In the genomic region with DNA sequence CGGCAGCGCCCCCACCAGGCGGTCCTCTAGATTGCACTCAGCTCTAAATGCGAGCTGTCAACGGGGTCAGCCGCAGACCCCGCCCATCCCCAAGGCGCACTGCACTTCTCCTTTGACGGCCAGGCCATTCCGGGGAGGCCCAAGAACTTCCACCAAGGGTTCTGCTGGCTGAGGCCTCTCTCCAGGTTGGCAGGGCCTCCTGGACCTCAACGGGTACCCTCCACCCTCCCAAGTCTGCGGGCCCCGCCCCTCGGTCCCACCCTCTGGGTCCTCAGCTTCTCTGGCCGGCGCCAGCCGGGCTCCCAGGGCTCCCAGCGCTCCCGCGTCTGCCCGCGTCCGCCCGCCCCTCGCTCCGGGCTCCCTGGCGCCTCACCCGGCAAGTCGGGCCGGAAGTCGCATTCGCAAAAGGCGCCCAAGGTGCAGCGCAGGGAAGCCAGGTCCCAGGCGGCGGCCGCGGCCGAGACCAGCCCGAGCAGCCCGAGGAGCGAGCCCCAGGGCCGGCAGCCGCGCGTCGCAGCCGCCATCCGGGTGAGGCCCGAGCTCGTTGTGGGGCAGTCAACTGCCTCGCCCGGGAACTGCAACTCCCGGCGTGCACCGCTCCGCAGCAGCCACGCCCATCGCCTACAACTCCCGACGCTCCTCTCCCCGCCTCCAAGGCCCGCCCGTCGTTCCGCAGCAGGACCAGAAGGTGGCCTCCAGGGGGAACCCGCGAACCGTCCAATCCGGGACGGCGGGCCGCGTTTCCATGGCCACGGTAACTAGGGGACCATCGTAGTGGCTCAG, we compare ENCODE assay signal across 8 cellular contexts. TPM values are rescaled to one million over a fixed set of nuclear protein-coding genes. Genes with fewer than 3 reads are reported as not detected.
A peak's percentile ranks its signal among the peaks of the same experiment; 100 is the strongest.
DNase-seq lines count a peak whose midpoint lies in the region; ATAC-seq, FAIRE-seq and TF ChIP-seq lines count a peak whose summit lies in the region.

TSS of gene TOR2A (minus strand) at position 548 of the 783 bp plus-strand sequence. CDS start at position 524, 24 bp downstream.

- no peaks in the 10 kb centered on the region for H3K9me2 ChIP-seq in Karpas-422 (replicated peaks; ENCODE audit: insufficient read depth, low read length)

- H3K4me3 Mint-ChIP-seq in activated T-cell treated with anti-CD3 and anti-CD28 coated beads, Interleukin-2, amount 50 U/mL, for 72 hours = peak within 1 kb of the TSS; percentile 80 to 87
- H3K4me3 Mint-ChIP-seq in naive B cell = peak within 1 kb of the TSS; percentile 74 to 99 (median 93)
- peak within 1 kb of the TSS; percentile 77 for H3K4me3 Mint-ChIP-seq in stimulated activated memory B cell treated with anti-CD40 and anti-IgM and Interleukin-4, amounts not matched to agents 10 μg/mL and 1 μg/mL and 100 μg/mL, for 72 hours

- H2AFZ ChIP-seq in Karpas-422 (ENCODE audit: low read length) = peak within 1 kb of the TSS; percentile 97; the same call in 1 of the 2 replicates

- peak; percentile 100 for DNase-seq in Daoy (ENCODE audit: low read depth)
- DNase-seq in Karpas-422 = peak; percentile 99
- peak; percentile 93 for DNase-seq in RCC 7860 (ENCODE audit: low spot score)
- DNase-seq in activated T-cell treated with anti-CD3 and anti-CD28 coated beads, Interleukin-2, amount 50 U/mL, for 72 hours = peak; percentile 98 to 99
- DNase-seq in esophagus squamous epithelium (lab: John Stamatoyannopoulos, UW) = peak; percentile 69
- peak; percentile 99 for DNase-seq in naive B cell

- H3K27me3 ChIP-seq in Karpas-422 (ENCODE audit: low read length) = no peaks in the 10 kb centered on the region
- H3K27me3 ChIP-seq in esophagus squamous epithelium = no peaks in the 10 kb centered on the region

- TF ChIP-seq POLR2A in esophagus squamous epithelium (IDR thresholded peaks at IDR 0.05) = peak in 3 of 4 donors; percentile 30 to 94 (median 91)

- H3K27ac Mint-ChIP-seq in activated T-cell treated with anti-CD3 and anti-CD28 coated beads, Interleukin-2, amount 50 U/mL, for 72 hours = peak within 1 kb of the TSS; percentile 80
- H3K27ac Mint-ChIP-seq in naive B cell = peak within 1 kb of the TSS; percentile 89 to 99 (median 95)
- peak within 1 kb of the TSS; percentile 20 for H3K27ac Mint-ChIP-seq in stimulated activated memory B cell treated with anti-CD40 and anti-IgM and Interleukin-4, amounts not matched to agents 10 μg/mL and 1 μg/mL and 100 μg/mL, for 72 hours

- H3K9me3 ChIP-seq in Karpas-422 (ENCODE audit: low read length) = no peaks in the 10 kb centered on the region
- no peaks in the 10 kb centered on the region for H3K9me3 ChIP-seq in esophagus squamous epithelium

- FAIRE-seq in RCC 7860 (lab: Jason Lieb, UNC) = peak; percentile 75

- peak within 1 kb of the TSS; percentile 95 for H3K4me2 ChIP-seq in Karpas-422 (ENCODE audit: low read depth, low read length, poor library complexity, severe bottlenecking)

- ATAC-seq in GM21825 (IDR thresholded peaks at IDR 0.05; ENCODE audit: unreplicated experiment) (peak; percentile 86), naive B cell (ENCODE audit: low read depth in 2 of 2) (peak; percentile 88 to 90)
- ATAC-seq in activated T-cell treated with anti-CD3 and anti-CD28 coated beads, Interleukin-2, amount 50 U/mL, for 72 hours (replicated peaks in 1 of 2) = peak; percentile 91 to 92
- ATAC-seq in stimulated activated memory B cell treated with anti-CD40 and anti-IgM and Interleukin-4, amounts not matched to agents 10 μg/mL and 1 μg/mL and 100 μg/mL, for 72 hours = peak; percentile 97

- no peaks in the 10 kb centered on the region for H3K27me3 Mint-ChIP-seq in activated T-cell treated with anti-CD3 and anti-CD28 coated beads, Interleukin-2, amount 50 U/mL, for 72 hours (ENCODE audit: low read depth)
- H3K27me3 Mint-ChIP-seq in naive B cell = no peaks in the 10 kb centered on the region
- H3K27me3 Mint-ChIP-seq in stimulated activated memory B cell treated with anti-CD40 and anti-IgM and Interleukin-4, amounts not matched to agents 10 μg/mL and 1 μg/mL and 100 μg/mL, for 72 hours = no peaks in the 10 kb centered on the region

- intact Hi-C loops in esophagus squamous epithelium (cut with DNase I) = loop anchor here (5.0 to 10.0 kb wide), 4 partner anchors 47 to 187 kb away; partner anchors contain the start of gene AK1

- H3K27ac ChIP-seq in Karpas-422 (ENCODE audit: low read length) (peak within 1 kb of the TSS; percentile 51), esophagus squamous epithelium (peak within 1 kb of the TSS; percentile 92 to 98 (median 93))

- no peaks in the 10 kb centered on the region for H4K20me1 ChIP-seq in Karpas-422 (ENCODE audit: insufficient read depth, low read depth, low read length)

- peak; percentile 88 to 99 (median 98) for TF ChIP-seq CTCF in esophagus squamous epithelium (IDR thresholded peaks at IDR 0.05)

- peaks cover 10% of the 10 kb centered on the region for H3K4me1 Mint-ChIP-seq in activated T-cell treated with anti-CD3 and anti-CD28 coated beads, Interleukin-2, amount 50 U/mL, for 72 hours (ENCODE audit: low read depth)
- H3K4me1 Mint-ChIP-seq in naive B cell = peaks cover 9 to 18% (median 10%) of the 10 kb centered on the region in 3 donors
- peaks cover 11% of the 10 kb centered on the region for H3K4me1 Mint-ChIP-seq in stimulated activated memory B cell treated with anti-CD40 and anti-IgM and Interleukin-4, amounts not matched to agents 10 μg/mL and 1 μg/mL and 100 μg/mL, for 72 hours

- peaks cover 0 to 7% of the 10 kb centered on the region in 2 donors for H3K36me3 Mint-ChIP-seq in activated T-cell treated with anti-CD3 and anti-CD28 coated beads, Interleukin-2, amount 50 U/mL, for 72 hours (ENCODE audit: insufficient read depth in 2 of 2)
- no peaks in the 10 kb centered on the region for H3K36me3 Mint-ChIP-seq in naive B cell
- H3K36me3 Mint-ChIP-seq in stimulated activated memory B cell treated with anti-CD40 and anti-IgM and Interleukin-4, amounts not matched to agents 10 μg/mL and 1 μg/mL and 100 μg/mL, for 72 hours = peaks cover 27% of the 10 kb centered on the region

- peaks cover 14% of the 10 kb centered on the region for H3K4me1 ChIP-seq in Karpas-422 (ENCODE audit: low read length)
- peaks cover 7 to 30% (median 12%) of the 10 kb centered on the region in 3 donors for H3K4me1 ChIP-seq in esophagus squamous epithelium

- H3K9ac ChIP-seq in Karpas-422 (ENCODE audit: low read length) = peak within 1 kb of the TSS; percentile 86

- 0 to 1% methylated on average over 12 to 32 of the region's 76 CpGs for WGBS in esophagus squamous epithelium, 2 donors

- no peaks in the 10 kb centered on the region for H3K9me3 Mint-ChIP-seq in activated T-cell treated with anti-CD3 and anti-CD28 coated beads, Interleukin-2, amount 50 U/mL, for 72 hours
- no peaks in the 10 kb centered on the region for H3K9me3 Mint-ChIP-seq in naive B cell
- H3K9me3 Mint-ChIP-seq in stimulated activated memory B cell treated with anti-CD40 and anti-IgM and Interleukin-4, amounts not matched to agents 10 μg/mL and 1 μg/mL and 100 μg/mL, for 72 hours = no peaks in the 10 kb centered on the region

- no peaks in the 10 kb centered on the region for H3K79me2 ChIP-seq in Karpas-422 (ENCODE audit: low read length)

- H3K36me3 ChIP-seq in Karpas-422 (ENCODE audit: insufficient read depth, low read length) (no peaks in the 10 kb centered on the region), esophagus squamous epithelium (peaks cover 0 to 51% (median 10%) of the 10 kb centered on the region in 3 donors)

- H3K4me3 ChIP-seq in Karpas-422 (ENCODE audit: low read length) (peak within 1 kb of the TSS; percentile 86), esophagus squamous epithelium (peak within 1 kb of the TSS; percentile 56 to 81 (median 68))

RNA-seq across cellular contexts. Expression of gene TOR2A, which starts in this region (rescaled TPM):
- 5.3 and 18.9 TPM in 2 replicates for total RNA-seq in Daoy (2014; rRNA removed; shearing (Covaris generic))
- total RNA-seq in Karpas-422 (2014; rRNA removed; shearing (Covaris generic); ENCODE audit: low replicate concordance) = 10.7 and 12.7 TPM in 2 replicates
- 10 to 100 TPM; 12.5 to 16.4 TPM for total RNA-seq in activated T-cell treated with anti-CD3 and anti-CD28 coated beads, Interleukin-2, amount 50 U/mL, for 72 hours
- 10 to 100 TPM; 10.7 to 12.5 (median 11.5) TPM for total RNA-seq in esophagus squamous epithelium
- polyA plus RNA-seq in naive B cell (ENCODE audit: low read depth in 6 of 6) = 10 to 100 TPM; 24.9 to 40.0 (median 27.3) TPM

Comparison
In these comparisons a context has a peak if more than half of its experiments do, and no peak if none do; other contexts are left out.
1. Peak in every context shown above with its lines: DNase-seq, ATAC-seq, H3K4me3 ChIP-seq and H3K27ac ChIP-seq.
2. H3K27ac Mint-ChIP-seq: peak in every context shown above with its lines; median percentile 95 in naive B cell; 80 in activated T-cell treated with anti-CD3 and anti-CD28 coated beads, Interleukin-2, amount 50 U/mL, for 72 hours; 20 in stimulated activated memory B cell treated with anti-CD40 and anti-IgM and Interleukin-4, amounts not matched to agents 10 μg/mL and 1 μg/mL and 100 μg/mL, for 72 hours.